ENCODE assay signal across 21 cellular contexts in genomic region chr10:103130910-103131309, GRCh38.
DNase-seq lines count a peak whose midpoint lies in the region; ATAC-seq, FAIRE-seq and TF ChIP-seq lines count a peak whose summit lies in the region.
"Had no signal": no experiment of that assay in that cellular context is flagged by ENCODE, and none has a peak within 500 bp of the region (broad histone marks: within the 10 kb centered on the region; RNA-seq: fewer than 3 reads in every experiment).

No MANE protein-coding gene starts in this region.

- peak overlapping the region; percentile 60 for H3K27ac Mint-ChIP-seq in central memory CD8-positive, alpha-beta T cell (ENCODE audit: low read depth)
- peak overlapping the region; percentile 10 for H3K27ac Mint-ChIP-seq in neural progenitor cell
- H3K27ac Mint-ChIP-seq: CD4-positive, alpha-beta T cell; GM23338 had no signal

- FAIRE-seq in HepG2 (lab: Jason Lieb, UNC), result no peak
- FAIRE-seq: A549, GM12878, GM19239, RCC 7860 had no signal

- no peak overlapping the region for H3K4me3 Mint-ChIP-seq in central memory CD8-positive, alpha-beta T cell
- H3K4me3 Mint-ChIP-seq in neural progenitor cell, result no peak overlapping the region
- H3K4me3 Mint-ChIP-seq: CD4-positive, alpha-beta T cell; GM23338 had no signal

- TF ChIP-seq CTCF in HepG2 (CRISPR knock-in tag; IDR thresholded peaks at IDR 0.05), result no peak
- no peak for TF ChIP-seq CTCF in right lobe of liver (IDR thresholded peaks at IDR 0.05)
- no peak for TF ChIP-seq CTCF in neural progenitor cell (IDR thresholded peaks at IDR 0.05)

- BruUV-seq in HepG2 (replicated peaks; lab: Mats Ljungman, UMichigan), result no TSS peak

- H3K4me1 Mint-ChIP-seq in central memory CD8-positive, alpha-beta T cell, result peaks cover 4% of the 10 kb centered on the region
- peaks cover 7% of the 10 kb centered on the region for H3K4me1 Mint-ChIP-seq in neural progenitor cell
- H3K4me1 Mint-ChIP-seq: GM23338 had no signal

- no peak for TF ChIP-seq RAD21 in HepG2 (CRISPR knock-in tag; IDR thresholded peaks at IDR 0.05)

- H4K20me1 ChIP-seq in HepG2 (ENCODE audit: insufficient read depth, low read length) (no peaks in the 10 kb centered on the region), neural progenitor cell (ENCODE audit: low read depth) (no peaks in the 10 kb centered on the region)

- H3K9me3 ChIP-seq in HepG2 (ENCODE audit: low read length) (peaks cover 6% of the 10 kb centered on the region; the same call in 1 of the 2 replicates), right lobe of liver (no peaks in the 10 kb centered on the region), neural progenitor cell (ENCODE audit: low read depth) (no peaks in the 10 kb centered on the region)

- peak; percentile 38 for ATAC-seq in HepG2
- no peak for ATAC-seq in right lobe of liver
- no peak for ATAC-seq in central memory CD8-positive, alpha-beta T cell (replicated peaks; ENCODE audit: extremely low read depth, poor library complexity, severe bottlenecking)
- ATAC-seq: GM12878, GM23338, Right ventricle myocardium inferior had no signal

- TF ChIP-seq EP300 in HepG2 (IDR thresholded peaks at IDR 0.05; ENCODE audit: low read depth in 2 of 2, low read length in 2 of 2) (no peak), HepG2 (CRISPR knock-in tag; IDR thresholded peaks at IDR 0.05; ENCODE audit: borderline replicate concordance) (no peak)

- H3K79me2 ChIP-seq in HepG2 (ENCODE audit: insufficient read depth, low read length) (no peaks in the 10 kb centered on the region), neural progenitor cell (ENCODE audit: low read depth) (no peaks in the 10 kb centered on the region)

- H3K36me3 ChIP-seq in HepG2 (replicated peaks in 1 of 2; ENCODE audit: control insufficient read depth in 1 of 2, insufficient read depth in 2 of 2, low read length in 2 of 2) (peaks cover 3 to 9% of the 10 kb centered on the region in 2 experiments), right lobe of liver (peaks cover 0 to 5% (median 0%) of the 10 kb centered on the region in 4 donors), neural progenitor cell (peaks cover 1% of the 10 kb centered on the region)

- CTCF ChIA-PET in HepG2 (lab: Yijun Ruan, JAX; ENCODE audit: low intra/inter-chr PET ratio, low total read pairs), result no interaction called here

- no peaks in the 10 kb centered on the region for H3K27me3 Mint-ChIP-seq in central memory CD8-positive, alpha-beta T cell
- peaks cover 6% of the 10 kb centered on the region for H3K27me3 Mint-ChIP-seq in neural progenitor cell (ENCODE audit: insufficient read depth, low read depth)
- H3K27me3 Mint-ChIP-seq: CD4-positive, alpha-beta T cell had no signal

- WGBS in HepG2 (ENCODE audit: low lambda C conversion rate), result 0% methylated on average over 1 of the region's 1 CpG
- WGBS in right lobe of liver (ENCODE audit: insufficient coverage, low coverage, low lambda C conversion rate, missing lambda C conversion rate), result 33% methylated on average over 1 of the region's 1 CpG

- peaks cover 9% of the 10 kb centered on the region for H3K36me3 Mint-ChIP-seq in central memory CD8-positive, alpha-beta T cell (ENCODE audit: insufficient read depth)
- H3K36me3 Mint-ChIP-seq in neural progenitor cell, result peaks cover 53% of the 10 kb centered on the region

- DNase-seq in HepG2 (ENCODE audit: low spot score) (peak; percentile 34), right lobe of liver (no peak), neural progenitor cell (ENCODE audit: low spot score) (no peak), NCI-H2029 treated with DMSO at 0.1 percent for 48 hours (lab: John Stamatoyannopoulos, UW) (no peak), NCI-H446 (lab: John Stamatoyannopoulos, UW) (no peak), GDM1 (lab: John Stamatoyannopoulos, UW) (no peak)
- no peak for DNase-seq in central memory CD8-positive, alpha-beta T cell (ENCODE audit: low spot score in 2 of 2)
- DNase-seq: CD4-positive, alpha-beta T cell; DMS153; HCEC 1CT; MM.1S; NCI-H1092; NCI-H146; NCI-H2081; NK-92 treated with Interleukin-12 subunit alpha and Interleukin-12 subunit beta, amount 100 ng/mL, for 24 hours had no signal

- H3K27ac ChIP-seq in HepG2 (ENCODE audit: extremely low read length, insufficient read depth, low read length) (peak overlapping the region; percentile 25), right lobe of liver (no peak overlapping the region), neural progenitor cell (peak overlapping the region; percentile 56)

- H3F3A ChIP-seq in neural progenitor cell (ENCODE audit: low read depth), result peaks cover 12% of the 10 kb centered on the region

- H3K9me3 Mint-ChIP-seq in central memory CD8-positive, alpha-beta T cell, result no peaks in the 10 kb centered on the region
- peaks cover 39% of the 10 kb centered on the region for H3K9me3 Mint-ChIP-seq in neural progenitor cell
- H3K9me3 Mint-ChIP-seq: CD4-positive, alpha-beta T cell had no signal

- H3K4me1 ChIP-seq in HepG2 (ENCODE audit: insufficient read depth, low read length), result peaks cover 30% of the 10 kb centered on the region
- H3K4me1 ChIP-seq in right lobe of liver, result no peaks in the 10 kb centered on the region
- H3K4me1 ChIP-seq in neural progenitor cell, result peaks cover 11% of the 10 kb centered on the region

- intact Hi-C loops in HepG2 (cut with micrococcal nuclease; ENCODE audit: unreplicated experiment), result no loop called here
- intact Hi-C loops in right lobe of liver (cut with DNase I), result no loop called here

- H3K27me3 ChIP-seq in HepG2 (ENCODE audit: control insufficient read depth in 1 of 2, insufficient read depth in 2 of 2, low read length in 2 of 2), result no peaks in the 10 kb centered on the region
- no peaks in the 10 kb centered on the region for H3K27me3 ChIP-seq in right lobe of liver
- no peaks in the 10 kb centered on the region for H3K27me3 ChIP-seq in neural progenitor cell

- H2AFZ ChIP-seq in HepG2 (ENCODE audit: low read length), result no peak overlapping the region
- no peak overlapping the region for H2AFZ ChIP-seq in neural progenitor cell (replicated peaks)
- H2AFZ ChIP-seq: GM23338 had no signal

- peak overlapping the region; percentile 36 for H3K4me2 ChIP-seq in HepG2 (ENCODE audit: low read depth, low read length)
- peak overlapping the region; percentile 3 for H3K4me2 ChIP-seq in neural progenitor cell
- H3K4me2 ChIP-seq: A549, GM23338 had no signal

- H3K4me3 ChIP-seq in HepG2 (replicated peaks in 1 of 3; ENCODE audit: insufficient read depth in 1 of 3, low read depth in 2 of 3, low read length in 3 of 3), result no peak overlapping the region
- no peak overlapping the region for H3K4me3 ChIP-seq in right lobe of liver
- H3K4me3 ChIP-seq in neural progenitor cell, result no peak overlapping the region
- H3K4me3 ChIP-seq: A549, GM12878, GM23338 had no signal

- in situ Hi-C loops in HepG2 (cut with HindIII; ENCODE audit: extremely low pct_ligation_motif_present, low pct_unique_long_range_greater_than_20kb), result no loop called here

- TF ChIP-seq POLR2A in HepG2 (IDR thresholded peaks at IDR 0.05; ENCODE audit: insufficient read depth in 1 of 2, low read depth in 2 of 2, low read length in 2 of 2), result no peak
- no peak for TF ChIP-seq POLR2A in right lobe of liver (IDR thresholded peaks at IDR 0.05)

- H3K9ac ChIP-seq in HepG2 (ENCODE audit: insufficient read depth, low read depth, low read length), result no peak overlapping the region
- no peak overlapping the region for H3K9ac ChIP-seq in neural progenitor cell

- POLR2A ChIA-PET in HepG2 (lab: Yijun Ruan, JAX), result interaction anchor here (0.8 kb wide), 1 partner anchor 62 kb away, joined by 3 read pairs; the partner anchor contains the start of gene NT5C2

TF ChIP-seq in HepG2, 621 proteins besides CTCF, POLR2A, EP300 and RAD21:
- TF ChIP-seq FOXA3 (CRISPR knock-in tag; IDR thresholded peaks at IDR 0.05), result peak; percentile 32; the same call in 1 of the 2 replicates
- TF ChIP-seq SOX13 (IDR thresholded peaks at IDR 0.05), result no peak
- TF ChIP-seq SOX13 (CRISPR knock-in tag; conservative IDR thresholded peaks at IDR 0.05 in 1 of 2, IDR thresholded peaks at IDR 0.05 in 1 of 2), result peak in 1 of 2 experiments; percentile 60; a peak in 2 of 4 replicates
- TF ChIP-seq ZNF589 (CRISPR knock-in tag; conservative IDR thresholded peaks at IDR 0.05), result no peak
- peak; percentile 91 for TF ChIP-seq BCL6 (CRISPR knock-in tag; IDR thresholded peaks at IDR 0.05)
- no peak for TF ChIP-seq FOXO4 (CRISPR knock-in tag; conservative IDR thresholded peaks at IDR 0.05)
- TF ChIP-seq PPARG (CRISPR knock-in tag; conservative IDR thresholded peaks at IDR 0.05), result 0 out of 2 replicates have a peak, but pooled peaks have one; percentile 26
- TF ChIP-seq CREM (IDR thresholded peaks at IDR 0.05), result 0 out of 2 replicates have a peak, but pooled peaks have one; percentile 15
- no peak for TF ChIP-seq CREM (CRISPR knock-in tag; IDR thresholded peaks at IDR 0.05)

Comparison
In these comparisons a context has a peak if more than half of its experiments do, and no peak if none do; other contexts are left out.
1. H3K27ac ChIP-seq: peak in HepG2 (single experiment) and neural progenitor cell (single experiment); none in right lobe of liver (0 of 3).